Comparison of ENCODE assay signal across 12 cellular contexts in genomic region chr2:207241198-207241597, GRCh38.
A peak's percentile ranks its signal among the peaks of the same experiment; 100 is the strongest.
DNase-seq lines count a peak whose midpoint lies in the region; ATAC-seq lines count a peak whose summit lies in the region.
"Had no signal": no experiment of that assay in that cellular context is flagged by ENCODE, and none has a peak within 500 bp of the region (broad histone marks: within the 10 kb centered on the region; RNA-seq: fewer than 3 reads in every experiment).

No MANE protein-coding gene starts in this region.

- DNase-seq in EL (peak; percentile 51), UCSD-AML1 (lab: John Stamatoyannopoulos, UW; ENCODE audit: unreplicated experiment) (peak; percentile 37), myocyte (ENCODE audit: low read depth) (peak; percentile 90), cerebellar nuclear complex (lab: John Stamatoyannopoulos, UW) (no peak)
- DNase-seq in effector CD4-positive, alpha-beta T cell: no peak
- DNase-seq: activated gamma-delta T cell treated with Interleukin-2 at 50 U/mL for 16 hours, NCI-H1048, NCI-H446 treated with DMSO at 0.1 percent for 48 hours, stomach had no signal

- peak; percentile 40 for ATAC-seq in GM19025 (IDR thresholded peaks at IDR 0.05; ENCODE audit: low read depth, unreplicated experiment)
- no peak for ATAC-seq in GM19328 (IDR thresholded peaks at IDR 0.05; ENCODE audit: unreplicated experiment)
- ATAC-seq: Right ventricle myocardium inferior had no signal

Comparison
In these comparisons a context has a peak if more than half of its experiments do, and no peak if none do; other contexts are left out.
1. DNase-seq: peak in EL (single experiment), UCSD-AML1 (single experiment) and myocyte (single experiment); none in effector CD4-positive, alpha-beta T cell (single experiment) and cerebellar nuclear complex (0 of 2).